ENCODE assay signal across 17 cellular contexts in genomic region chr2:228017784-228018183, GRCh38.
DNase-seq lines count a peak whose midpoint lies in the region; TF ChIP-seq lines count a peak whose summit lies in the region.
"Had no signal": no experiment of that assay in that cellular context is flagged by ENCODE, and none has a peak within 500 bp of the region (broad histone marks: within the 10 kb centered on the region; RNA-seq: fewer than 3 reads in every experiment).

No MANE protein-coding gene starts in this region.

- H3K4me3 ChIP-seq in coronary artery, result no peak overlapping the region
- H3K4me3 ChIP-seq: A549, BLaER1, HAP-1 had no signal

- intact Hi-C loops in head of caudate nucleus (cut with DNase I), result no loop called here

- in situ Hi-C loops in G401 (cut with HindIII; ENCODE audit: low sequenced_read_pairs), result no loop called here

- no peak overlapping the region for H3K27ac ChIP-seq in coronary artery
- H3K27ac ChIP-seq: 22Rv1, A549, BLaER1 had no signal

- DNase-seq in DMS53 (lab: John Stamatoyannopoulos, UW) (peak; percentile 3), DMS53 treated with DMSO at 0.1 percent for 48 hours (lab: John Stamatoyannopoulos, UW; ENCODE audit: unreplicated experiment) (no peak), G401 (ENCODE audit: low spot score) (peak; percentile 3), head of caudate nucleus (peak in 35 of 42 donors; percentile 7 to 69 (median 42)), putamen (ENCODE audit: low spot score) (peak; percentile 14), coronary artery (ENCODE audit: low spot score) (no peak), RKO (ENCODE audit: low spot score) (no peak), EL (no peak)
- DNase-seq: AML-193; CD4-positive, CD25-positive, alpha-beta regulatory T cell; CD8-positive, alpha-beta memory T cell; COR-L47; DMS79 treated with DMSO at 0.1 percent for 48 hours had no signal

- TF ChIP-seq CTCF in coronary artery (IDR thresholded peaks at IDR 0.05), result no peak

Comparison
In these comparisons a context has a peak if more than half of its experiments do, and no peak if none do; other contexts are left out.
1. DNase-seq: peak in DMS53 (single experiment), G401 (single experiment), head of caudate nucleus (35 of 42) and putamen (single experiment); none in DMS53 treated with DMSO at 0.1 percent for 48 hours (single experiment), coronary artery (single experiment), RKO (single experiment) and EL (single experiment).